In the genomic region with DNA sequence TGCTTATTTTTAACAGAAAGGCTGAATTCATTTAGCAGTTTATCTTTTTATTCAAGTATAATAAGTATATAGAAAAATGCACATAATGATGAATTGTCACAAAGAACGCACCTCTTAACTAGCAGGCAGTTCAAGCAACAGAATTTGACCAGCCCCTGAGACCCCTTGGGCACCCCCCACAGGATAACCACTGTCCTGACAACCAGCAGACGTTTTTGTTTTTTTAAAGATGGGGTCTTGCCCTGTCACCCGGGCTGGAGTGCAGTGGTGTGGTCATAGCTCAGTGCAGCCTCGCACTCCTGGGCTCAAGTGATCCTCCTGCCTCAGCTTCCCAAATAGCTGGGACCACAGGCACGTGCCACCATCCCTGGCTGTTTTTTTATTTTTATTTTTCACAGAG, we compare ENCODE assay signal across 2 cellular contexts.
TF ChIP-seq lines count a peak whose summit lies in the region.

No MANE protein-coding gene starts in this region.

TF ChIP-seq in GM23338, 12 proteins besides CTCF, POLR2A, EP300 and RAD21 (continues in another document):
- TF ChIP-seq, protein P1, sequence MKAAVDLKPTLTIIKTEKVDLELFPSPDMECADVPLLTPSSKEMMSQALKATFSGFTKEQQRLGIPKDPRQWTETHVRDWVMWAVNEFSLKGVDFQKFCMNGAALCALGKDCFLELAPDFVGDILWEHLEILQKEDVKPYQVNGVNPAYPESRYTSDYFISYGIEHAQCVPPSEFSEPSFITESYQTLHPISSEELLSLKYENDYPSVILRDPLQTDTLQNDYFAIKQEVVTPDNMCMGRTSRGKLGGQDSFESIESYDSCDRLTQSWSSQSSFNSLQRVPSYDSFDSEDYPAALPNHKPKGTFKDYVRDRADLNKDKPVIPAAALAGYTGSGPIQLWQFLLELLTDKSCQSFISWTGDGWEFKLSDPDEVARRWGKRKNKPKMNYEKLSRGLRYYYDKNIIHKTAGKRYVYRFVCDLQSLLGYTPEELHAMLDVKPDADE (IDR thresholded peaks at IDR 0.05) = no peak
- TF ChIP-seq ZNF331 (CRISPR knock-in tag; IDR thresholded peaks at IDR 0.05; ENCODE audit: low read depth) (no peak), EZH2phosphoT487 (IDR thresholded peaks at IDR 0.05; ENCODE audit: unreplicated experiment) (no peak), POLR2AphosphoS5 (IDR thresholded peaks at IDR 0.05; ENCODE audit: low read depth) (no peak), STAT1 (IDR thresholded peaks at IDR 0.05; ENCODE audit: unreplicated experiment) (no peak), CREB1 (CRISPR knock-in tag; IDR thresholded peaks at IDR 0.05; ENCODE audit: low read depth) (no peak), JUNB (IDR thresholded peaks at IDR 0.05; ENCODE audit: unreplicated experiment) (no peak), ZNF114 (CRISPR knock-in tag; IDR thresholded peaks at IDR 0.05) (no peak), EZH2 (IDR thresholded peaks at IDR 0.05; ENCODE audit: low read depth, unreplicated experiment) (no peak)
- TF ChIP-seq, protein P2, sequence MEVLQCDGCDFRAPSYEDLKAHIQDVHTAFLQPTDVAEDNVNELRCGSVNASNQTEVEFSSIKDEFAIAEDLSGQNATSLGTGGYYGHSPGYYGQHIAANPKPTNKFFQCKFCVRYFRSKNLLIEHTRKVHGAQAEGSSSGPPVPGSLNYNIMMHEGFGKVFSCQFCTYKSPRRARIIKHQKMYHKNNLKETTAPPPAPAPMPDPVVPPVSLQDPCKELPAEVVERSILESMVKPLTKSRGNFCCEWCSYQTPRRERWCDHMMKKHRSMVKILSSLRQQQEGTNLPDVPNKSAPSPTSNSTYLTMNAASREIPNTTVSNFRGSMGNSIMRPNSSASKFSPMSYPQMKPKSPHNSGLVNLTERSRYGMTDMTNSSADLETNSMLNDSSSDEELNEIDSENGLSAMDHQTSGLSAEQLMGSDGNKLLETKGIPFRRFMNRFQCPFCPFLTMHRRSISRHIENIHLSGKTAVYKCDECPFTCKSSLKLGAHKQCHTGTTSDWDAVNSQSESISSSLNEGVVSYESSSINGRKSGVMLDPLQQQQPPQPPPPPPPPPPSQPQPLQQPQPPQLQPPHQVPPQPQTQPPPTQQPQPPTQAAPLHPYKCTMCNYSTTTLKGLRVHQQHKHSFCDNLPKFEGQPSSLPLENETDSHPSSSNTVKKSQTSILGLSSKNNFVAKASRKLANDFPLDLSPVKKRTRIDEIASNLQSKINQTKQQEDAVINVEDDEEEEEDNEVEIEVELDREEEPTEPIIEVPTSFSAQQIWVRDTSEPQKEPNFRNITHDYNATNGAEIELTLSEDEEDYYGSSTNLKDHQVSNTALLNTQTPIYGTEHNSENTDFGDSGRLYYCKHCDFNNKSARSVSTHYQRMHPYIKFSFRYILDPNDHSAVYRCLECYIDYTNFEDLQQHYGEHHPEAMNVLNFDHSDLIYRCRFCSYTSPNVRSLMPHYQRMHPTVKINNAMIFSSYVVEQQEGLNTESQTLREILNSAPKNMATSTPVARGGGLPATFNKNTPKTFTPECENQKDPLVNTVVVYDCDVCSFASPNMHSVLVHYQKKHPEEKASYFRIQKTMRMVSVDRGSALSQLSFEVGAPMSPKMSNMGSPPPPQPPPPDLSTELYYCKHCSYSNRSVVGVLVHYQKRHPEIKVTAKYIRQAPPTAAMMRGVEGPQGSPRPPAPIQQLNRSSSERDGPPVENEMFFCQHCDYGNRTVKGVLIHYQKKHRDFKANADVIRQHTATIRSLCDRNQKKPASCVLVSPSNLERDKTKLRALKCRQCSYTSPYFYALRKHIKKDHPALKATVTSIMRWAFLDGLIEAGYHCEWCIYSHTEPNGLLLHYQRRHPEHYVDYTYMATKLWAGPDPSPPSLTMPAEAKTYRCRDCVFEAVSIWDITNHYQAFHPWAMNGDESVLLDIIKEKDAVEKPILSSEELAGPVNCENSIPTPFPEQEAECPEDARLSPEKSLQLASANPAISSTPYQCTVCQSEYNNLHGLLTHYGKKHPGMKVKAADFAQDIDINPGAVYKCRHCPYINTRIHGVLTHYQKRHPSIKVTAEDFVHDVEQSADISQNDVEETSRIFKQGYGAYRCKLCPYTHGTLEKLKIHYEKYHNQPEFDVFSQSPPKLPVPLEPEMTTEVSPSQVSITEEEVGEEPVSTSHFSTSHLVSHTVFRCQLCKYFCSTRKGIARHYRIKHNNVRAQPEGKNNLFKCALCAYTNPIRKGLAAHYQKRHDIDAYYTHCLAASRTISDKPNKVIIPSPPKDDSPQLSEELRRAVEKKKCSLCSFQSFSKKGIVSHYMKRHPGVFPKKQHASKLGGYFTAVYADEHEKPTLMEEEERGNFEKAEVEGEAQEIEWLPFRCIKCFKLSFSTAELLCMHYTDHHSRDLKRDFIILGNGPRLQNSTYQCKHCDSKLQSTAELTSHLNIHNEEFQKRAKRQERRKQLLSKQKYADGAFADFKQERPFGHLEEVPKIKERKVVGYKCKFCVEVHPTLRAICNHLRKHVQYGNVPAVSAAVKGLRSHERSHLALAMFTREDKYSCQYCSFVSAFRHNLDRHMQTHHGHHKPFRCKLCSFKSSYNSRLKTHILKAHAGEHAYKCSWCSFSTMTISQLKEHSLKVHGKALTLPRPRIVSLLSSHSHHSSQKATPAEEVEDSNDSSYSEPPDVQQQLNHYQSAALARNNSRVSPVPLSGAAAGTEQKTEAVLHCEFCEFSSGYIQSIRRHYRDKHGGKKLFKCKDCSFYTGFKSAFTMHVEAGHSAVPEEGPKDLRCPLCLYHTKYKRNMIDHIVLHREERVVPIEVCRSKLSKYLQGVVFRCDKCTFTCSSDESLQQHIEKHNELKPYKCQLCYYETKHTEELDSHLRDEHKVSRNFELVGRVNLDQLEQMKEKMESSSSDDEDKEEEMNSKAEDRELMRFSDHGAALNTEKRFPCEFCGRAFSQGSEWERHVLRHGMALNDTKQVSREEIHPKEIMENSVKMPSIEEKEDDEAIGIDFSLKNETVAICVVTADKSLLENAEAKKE (CRISPR knock-in tag; IDR thresholded peaks at IDR 0.05) = no peak

TF ChIP-seq in endothelial cell of umbilical vein, 7 proteins besides CTCF, POLR2A, EP300 and RAD21:
- no peak for TF ChIP-seq FOS (IDR thresholded peaks at IDR 0.05; ENCODE audit: borderline replicate concordance, insufficient read depth, low read length)
- TF ChIP-seq GATA2 (IDR thresholded peaks at IDR 0.05; ENCODE audit: insufficient read depth, insufficient read length, low read depth, low read length) = no peak
- no peak for TF ChIP-seq MYC (IDR thresholded peaks at IDR 0.05; ENCODE audit: low read depth, low read length)
- no peak for TF ChIP-seq JUN (IDR thresholded peaks at IDR 0.05; ENCODE audit: borderline replicate concordance, insufficient read depth, insufficient read length, low read depth)
- TF ChIP-seq POLR2AphosphoS5 (IDR thresholded peaks at IDR 0.05; ENCODE audit: insufficient read depth, low read depth, low read length) = no peak
- no peak for TF ChIP-seq EZH2 (IDR thresholded peaks at IDR 0.05; ENCODE audit: borderline replicate concordance, low read depth, low read length, severe bottlenecking)
- TF ChIP-seq, protein P3, sequence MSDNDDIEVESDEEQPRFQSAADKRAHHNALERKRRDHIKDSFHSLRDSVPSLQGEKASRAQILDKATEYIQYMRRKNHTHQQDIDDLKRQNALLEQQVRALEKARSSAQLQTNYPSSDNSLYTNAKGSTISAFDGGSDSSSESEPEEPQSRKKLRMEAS (IDR thresholded peaks at IDR 0.05; ENCODE audit: insufficient read depth, insufficient read length) = no peak
